25 cellular contexts compared by ENCODE assay signal in genomic region chr3:69072928-69073327, GRCh38. TPM values are rescaled to one million over a fixed set of nuclear protein-coding genes. Genes with fewer than 3 reads are reported as not detected.
DNase-seq lines count a peak whose midpoint lies in the region; ATAC-seq and TF ChIP-seq lines count a peak whose summit lies in the region.
"Had no signal": no experiment of that assay in that cellular context is flagged by ENCODE, and none has a peak within 500 bp of the region (broad histone marks: within the 10 kb centered on the region; RNA-seq: fewer than 3 reads in every experiment).

No MANE protein-coding gene starts in this region.

- H3K27ac ChIP-seq in H9 (ENCODE audit: insufficient read length, low read depth, low read length): no peak overlapping the region
- H3K27ac ChIP-seq: ascending aorta; BLaER1 treated with 17β-estradiol and CSF1 and Interleukin-3, amounts not matched to agents 10 nM and 100 nM; heart right ventricle had no signal

- H4K8ac ChIP-seq in H9 (replicated peaks; ENCODE audit: insufficient read length, low read depth, low read length): no peak overlapping the region

- H2BK5ac ChIP-seq in H9 (ENCODE audit: insufficient read length, low read length): no peak overlapping the region

- H3K18ac ChIP-seq in H9 (ENCODE audit: insufficient read length, low read depth, low read length): no peak overlapping the region

- H4K91ac ChIP-seq in H9 (ENCODE audit: insufficient read length, low read depth, low read length): no peak overlapping the region

- DNase-seq in activated T-cell treated with anti-CD3 and anti-CD28 coated beads, Interleukin-2, amount 50 U/mL, for 4 hours: no peak
- no peak for DNase-seq in activated T-cell treated with anti-CD3 and anti-CD28 coated beads, Interleukin-2, amount 50 U/mL, for 48 hours
- no peak for DNase-seq in H9
- no peak for DNase-seq in activated naive CD8-positive, alpha-beta T cell treated with anti-CD3 and anti-CD28 coated beads, Interleukin-2, amount 50 U/mL, for 24 hours
- DNase-seq in DMS53 (lab: John Stamatoyannopoulos, UW): no peak
- DNase-seq in activated gamma-delta T cell (lab: John Stamatoyannopoulos, UW): no peak
- DNase-seq in sciatic nerve (ENCODE audit: low spot score): no peak
- DNase-seq: activated effector memory CD4-positive, alpha-beta T cell treated with Interleukin-2 at 50 U/mL for 16 hours; heart right ventricle; Karpas-422; left ventricle myocardium superior; NCI-H1105; NCI-H2029 treated with DMSO at 0.1 percent for 48 hours; NCI-H446 treated with DMSO at 0.1 percent for 48 hours; posterior cingulate gyrus; SIG-M5; stimulated activated CD8-positive, alpha-beta memory T cell treated with anti-CD3 and anti-CD28 coated beads, Interleukin-4, amount 100 ng/mL, for 48 hours had no signal

- WGBS in H9 (ENCODE audit: extremely low coverage, insufficient read length, low lambda C conversion rate): no CpG with 5 or more reads among the region's 3 CpGs

- H3K56ac ChIP-seq in H9 (ENCODE audit: insufficient read length, low read depth, low read length): no peak overlapping the region

- H3T11ph ChIP-seq in H9 (ENCODE audit: low read length): no peak overlapping the region

- no peak overlapping the region for H4K5ac ChIP-seq in H9 (ENCODE audit: insufficient read length, low read depth, low read length)

- no peak overlapping the region for H3K4me3 Mint-ChIP-seq in activated T-cell treated with anti-CD3 and anti-CD28 coated beads, Interleukin-2, amount 50 U/mL, for 4 hours
- H3K4me3 Mint-ChIP-seq in H9: no peak overlapping the region
- no peak overlapping the region for H3K4me3 Mint-ChIP-seq in activated naive CD8-positive, alpha-beta T cell treated with anti-CD3 and anti-CD28 coated beads, Interleukin-2, amount 50 U/mL, for 24 hours
- H3K4me3 Mint-ChIP-seq in stimulated activated memory B cell treated with anti-CD40 and anti-IgM and Interleukin-4, amounts not matched to agents 10 μg/mL and 1 μg/mL and 100 μg/mL, for 72 hours: no peak overlapping the region
- H3K4me3 Mint-ChIP-seq: neural crest cell had no signal

- no peak overlapping the region for H2BK15ac ChIP-seq in H9 (ENCODE audit: low read depth, low read length)

- no peak overlapping the region for H2AFZ ChIP-seq in H9 (ENCODE audit: low read length)

- H3K23me2 ChIP-seq in H9 (ENCODE audit: insufficient read length, low read depth, low read length, poor library complexity, severe bottlenecking): no peaks in the 10 kb centered on the region

- H3K9me3 Mint-ChIP-seq in activated T-cell treated with anti-CD3 and anti-CD28 coated beads, Interleukin-2, amount 50 U/mL, for 4 hours: no peaks in the 10 kb centered on the region
- H3K9me3 Mint-ChIP-seq in H9: no peaks in the 10 kb centered on the region
- H3K9me3 Mint-ChIP-seq in activated naive CD8-positive, alpha-beta T cell treated with anti-CD3 and anti-CD28 coated beads, Interleukin-2, amount 50 U/mL, for 24 hours: no peaks in the 10 kb centered on the region
- H3K9me3 Mint-ChIP-seq in stimulated activated memory B cell treated with anti-CD40 and anti-IgM and Interleukin-4, amounts not matched to agents 10 μg/mL and 1 μg/mL and 100 μg/mL, for 72 hours: no peaks in the 10 kb centered on the region
- H3K9me3 Mint-ChIP-seq: neural crest cell had no signal

- H3K27me3 ChIP-seq in H9 (ENCODE audit: insufficient read depth, low read length): no peaks in the 10 kb centered on the region
- H3K27me3 ChIP-seq: ascending aorta; BLaER1 treated with 17β-estradiol and CSF1 and Interleukin-3, amounts not matched to agents 10 nM and 100 nM; heart right ventricle had no signal

- intact Hi-C loops in sciatic nerve (cut with DNase I): no loop called here

- H3K79me1 ChIP-seq in H9 (ENCODE audit: insufficient read depth, low read depth, low read length, poor library complexity, severe bottlenecking): no peaks in the 10 kb centered on the region

- H3K23ac ChIP-seq in H9 (ENCODE audit: insufficient read length, low read depth, low read length): no peak overlapping the region

- no peaks in the 10 kb centered on the region for H3K4me1 ChIP-seq in H9 (ENCODE audit: insufficient read depth, low read length)
- H3K4me1 ChIP-seq: ascending aorta had no signal

- peaks cover 34% of the 10 kb centered on the region for H3K36me3 Mint-ChIP-seq in activated T-cell treated with anti-CD3 and anti-CD28 coated beads, Interleukin-2, amount 50 U/mL, for 4 hours (ENCODE audit: insufficient read depth)
- H3K36me3 Mint-ChIP-seq in H9 (ENCODE audit: insufficient read depth in 1 of 3, low read depth in 3 of 3): peaks cover 3 to 33% (median 32%) of the 10 kb centered on the region in 3 experiments
- peaks cover 41% of the 10 kb centered on the region for H3K36me3 Mint-ChIP-seq in activated naive CD8-positive, alpha-beta T cell treated with anti-CD3 and anti-CD28 coated beads, Interleukin-2, amount 50 U/mL, for 24 hours (ENCODE audit: low read depth)
- H3K36me3 Mint-ChIP-seq in stimulated activated memory B cell treated with anti-CD40 and anti-IgM and Interleukin-4, amounts not matched to agents 10 μg/mL and 1 μg/mL and 100 μg/mL, for 72 hours: peaks cover 39% of the 10 kb centered on the region

- no peak overlapping the region for H3K9ac ChIP-seq in H9 (ENCODE audit: extremely low read depth, insufficient read length, low read length)
- H3K9ac ChIP-seq: BLaER1 treated with 17β-estradiol and CSF1 and Interleukin-3, amounts not matched to agents 10 nM and 100 nM had no signal

- H2BK20ac ChIP-seq in H9 (ENCODE audit: low read depth, low read length, poor library complexity, severe bottlenecking): no peak overlapping the region

- no peak overlapping the region for H2BK120ac ChIP-seq in H9 (ENCODE audit: low read depth, low read length, poor library complexity, severe bottlenecking)

- TF ChIP-seq CTCF in H9 (conservative IDR thresholded peaks at IDR 0.05): no peak

- peak; percentile 41 to 48 for ATAC-seq in activated T-cell treated with anti-CD3 and anti-CD28 coated beads, Interleukin-2, amount 50 U/mL, for 4 hours
- ATAC-seq in activated naive CD8-positive, alpha-beta T cell treated with anti-CD3 and anti-CD28 coated beads, Interleukin-2, amount 50 U/mL, for 24 hours: peak; percentile 24
- ATAC-seq in stimulated activated memory B cell treated with anti-CD40 and anti-IgM and Interleukin-4, amounts not matched to agents 10 μg/mL and 1 μg/mL and 100 μg/mL, for 72 hours: no peak
- ATAC-seq in sciatic nerve: no peak
- ATAC-seq: heart right ventricle, left ventricle myocardium superior, Panc1 had no signal

- no peaks in the 10 kb centered on the region for H4K20me1 ChIP-seq in H9 (ENCODE audit: control insufficient read depth, insufficient read depth, insufficient read length)

- no peaks in the 10 kb centered on the region for H3K79me2 ChIP-seq in H9 (ENCODE audit: insufficient read depth, low read length)

- peak overlapping the region in 2 of 3 experiments; percentile 14 to 16; a peak in 3 of 7 replicates for H3K27ac Mint-ChIP-seq in H9
- H3K27ac Mint-ChIP-seq in activated naive CD8-positive, alpha-beta T cell treated with anti-CD3 and anti-CD28 coated beads, Interleukin-2, amount 50 U/mL, for 24 hours: peak overlapping the region; percentile 8
- peak overlapping the region; percentile 2 for H3K27ac Mint-ChIP-seq in stimulated activated memory B cell treated with anti-CD40 and anti-IgM and Interleukin-4, amounts not matched to agents 10 μg/mL and 1 μg/mL and 100 μg/mL, for 72 hours

- no peak overlapping the region for H3K4ac ChIP-seq in H9 (ENCODE audit: low read depth, low read length)

- H3K4me1 Mint-ChIP-seq in activated T-cell treated with anti-CD3 and anti-CD28 coated beads, Interleukin-2, amount 50 U/mL, for 4 hours (ENCODE audit: low read depth): peaks cover 34% of the 10 kb centered on the region
- peaks cover 0 to 3% of the 10 kb centered on the region in 2 experiments; a peak in 1 of 4 replicates for H3K4me1 Mint-ChIP-seq in H9
- H3K4me1 Mint-ChIP-seq in activated naive CD8-positive, alpha-beta T cell treated with anti-CD3 and anti-CD28 coated beads, Interleukin-2, amount 50 U/mL, for 24 hours: peaks cover 31% of the 10 kb centered on the region
- peaks cover 44% of the 10 kb centered on the region for H3K4me1 Mint-ChIP-seq in stimulated activated memory B cell treated with anti-CD40 and anti-IgM and Interleukin-4, amounts not matched to agents 10 μg/mL and 1 μg/mL and 100 μg/mL, for 72 hours

- no peak overlapping the region for H2BK12ac ChIP-seq in H9 (ENCODE audit: insufficient read length, low read depth, low read length)

- no peaks in the 10 kb centered on the region for H3K27me3 Mint-ChIP-seq in activated T-cell treated with anti-CD3 and anti-CD28 coated beads, Interleukin-2, amount 50 U/mL, for 4 hours (ENCODE audit: low read depth)
- no peaks in the 10 kb centered on the region for H3K27me3 Mint-ChIP-seq in H9 (ENCODE audit: low read depth)
- no peaks in the 10 kb centered on the region for H3K27me3 Mint-ChIP-seq in activated naive CD8-positive, alpha-beta T cell treated with anti-CD3 and anti-CD28 coated beads, Interleukin-2, amount 50 U/mL, for 24 hours
- H3K27me3 Mint-ChIP-seq in stimulated activated memory B cell treated with anti-CD40 and anti-IgM and Interleukin-4, amounts not matched to agents 10 μg/mL and 1 μg/mL and 100 μg/mL, for 72 hours: no peaks in the 10 kb centered on the region

- H2AK5ac ChIP-seq in H9 (ENCODE audit: insufficient read length, low read length): no peak overlapping the region

- H3K4me2 ChIP-seq in H9 (ENCODE audit: insufficient read depth, insufficient read length, low read length): no peak overlapping the region

- H3K9me3 ChIP-seq in H9 (ENCODE audit: control insufficient read depth, low read depth, low read length): no peaks in the 10 kb centered on the region
- H3K9me3 ChIP-seq: ascending aorta; BLaER1 treated with 17β-estradiol and CSF1 and Interleukin-3, amounts not matched to agents 10 nM and 100 nM; heart right ventricle had no signal

- H3K14ac ChIP-seq in H9 (ENCODE audit: insufficient read depth, low read length): no peak overlapping the region

RNA-seq across cellular contexts. Expression of gene UBA3, which starts 7.2 kb away (rescaled TPM):
- total RNA-seq in activated T-cell treated with anti-CD3 and anti-CD28 coated beads, Interleukin-2, amount 50 U/mL, for 4 hours: 10 to 100 TPM; 59.3 to 62.6 (median 61.6) TPM
- total RNA-seq in H9 (2021) (64.5 and 67.2 TPM in 2 replicates), sciatic nerve (52.8 TPM)

RNA-seq across cellular contexts. Expression of gene ARL6IP5, which starts 11.8 kb away (rescaled TPM):
- 10 to 100 TPM; 50.1 to 58.6 (median 58.5) TPM for total RNA-seq in activated T-cell treated with anti-CD3 and anti-CD28 coated beads, Interleukin-2, amount 50 U/mL, for 4 hours
- 15.5 and 16.9 TPM in 2 replicates for total RNA-seq in H9 (2021)
- total RNA-seq in sciatic nerve: 116 TPM

RNA-seq across cellular contexts. Expression of gene TMF1, which starts 20.8 kb away (rescaled TPM):
- total RNA-seq in activated T-cell treated with anti-CD3 and anti-CD28 coated beads, Interleukin-2, amount 50 U/mL, for 4 hours: 10 to 100 TPM; 21.0 to 27.4 (median 23.6) TPM
- total RNA-seq in H9 (2021) (17.8 and 21.9 TPM in 2 replicates), sciatic nerve (43.3 TPM)

RNA-seq across cellular contexts. Expression of gene LMOD3, which starts 49.5 kb away (rescaled TPM):
- total RNA-seq in activated T-cell treated with anti-CD3 and anti-CD28 coated beads, Interleukin-2, amount 50 U/mL, for 4 hours: not detected
- total RNA-seq in H9 (2021) (not detected in 2 replicates), sciatic nerve (0.09 TPM)
- total RNA-seq: ascending aorta; epithelial cell of proximal tubule; fibroblast of villous mesenchyme; T-helper 1 cell treated with Interleukin-12 subunit alpha and Interleukin-12 subunit beta and Interleukin-4 antibody, amounts not matched to agents 30 ng/mL and 1 ng/mL, for 36 hours had no signal

RNA-seq across cellular contexts. Expression of gene EOGT, which starts 59.4 kb away (rescaled TPM):
- 10 to 100 TPM; 10.4 to 11.5 (median 10.5) TPM for total RNA-seq in activated T-cell treated with anti-CD3 and anti-CD28 coated beads, Interleukin-2, amount 50 U/mL, for 4 hours
- 30.5 and 34.7 TPM in 2 replicates for total RNA-seq in H9 (2021)
- total RNA-seq in sciatic nerve: 37.4 TPM

Comparison
In these comparisons a context has a peak if more than half of its experiments do, and no peak if none do; other contexts are left out.
1. ATAC-seq: peak in activated T-cell treated with anti-CD3 and anti-CD28 coated beads, Interleukin-2, amount 50 U/mL, for 4 hours (2 of 2) and activated naive CD8-positive, alpha-beta T cell treated with anti-CD3 and anti-CD28 coated beads, Interleukin-2, amount 50 U/mL, for 24 hours (single experiment); none in stimulated activated memory B cell treated with anti-CD40 and anti-IgM and Interleukin-4, amounts not matched to agents 10 μg/mL and 1 μg/mL and 100 μg/mL, for 72 hours (single experiment) and sciatic nerve (single experiment).
2. Peak in every context shown above with its lines, with median percentiles within 50 percentile points of each other: H3K27ac Mint-ChIP-seq.